ENCODE assay signal across 8 cellular contexts in genomic region chr1:155136728-155137127, GRCh38. TPM values are rescaled to one million over a fixed set of nuclear protein-coding genes. Genes with fewer than 3 reads are reported as not detected.
DNase-seq lines count a peak whose midpoint lies in the region; ATAC-seq and TF ChIP-seq lines count a peak whose summit lies in the region.

No MANE protein-coding gene starts in this region.

- TF ChIP-seq CTCF in AG04449 (IDR thresholded peaks at IDR 0.05; ENCODE audit: insufficient read depth, low read length, missing control alignments) (no peak), ascending aorta (IDR thresholded peaks at IDR 0.05) (no peak), lower leg skin (IDR thresholded peaks at IDR 0.05) (no peak), upper lobe of left lung (IDR thresholded peaks at IDR 0.05) (no peak)

- peaks cover 11% of the 10 kb centered on the region; the same call in 1 of the 2 replicates for H3K4me1 ChIP-seq in HUES6 (ENCODE audit: control insufficient read depth, insufficient read depth, low read length)
- H3K4me1 ChIP-seq in ascending aorta: peaks cover 9 to 25% of the 10 kb centered on the region in 2 donors
- peaks cover 55 to 70% (median 57%) of the 10 kb centered on the region in 4 donors for H3K4me1 ChIP-seq in upper lobe of left lung

- H3K27me3 ChIP-seq in HUES6 (ENCODE audit: control insufficient read depth, insufficient read depth, low read length): no peaks in the 10 kb centered on the region
- no peaks in the 10 kb centered on the region for H3K27me3 ChIP-seq in ascending aorta
- H3K27me3 ChIP-seq in upper lobe of left lung: no peaks in the 10 kb centered on the region

- CTCF ChIA-PET in AG04449 (lab: Yijun Ruan, JAX): interaction anchor here (2.2 to 4.9 kb wide), 4 partner anchors 30 to 51 kb away, joined by 12 to 26 read pairs (median 15); partner anchors contain the start of gene KRTCAP2

- H3K9me3 ChIP-seq in HUES6 (ENCODE audit: control insufficient read depth, insufficient read depth, low read depth, low read length): no peaks in the 10 kb centered on the region
- H3K9me3 ChIP-seq in ascending aorta: no peaks in the 10 kb centered on the region
- H3K9me3 ChIP-seq in upper lobe of left lung: no peaks in the 10 kb centered on the region

- TF ChIP-seq POLR2A in lower leg skin (IDR thresholded peaks at IDR 0.05) (no peak), upper lobe of left lung (IDR thresholded peaks at IDR 0.05) (no peak)

- H3K4me3 ChIP-seq in AG04449 (ENCODE audit: low read depth, low read length): peak overlapping the region; percentile 53
- peak overlapping the region; percentile 89 for H3K4me3 ChIP-seq in HUES6 (ENCODE audit: low read depth, low read length)
- H3K4me3 ChIP-seq in ascending aorta: peak overlapping the region; percentile 76 to 80
- H3K4me3 ChIP-seq in lower leg skin (ENCODE audit: low read depth, poor library complexity, severe bottlenecking): peak overlapping the region; percentile 60
- H3K4me3 ChIP-seq in upper lobe of left lung: peak overlapping the region in 3 of 4 donors; percentile 55 to 67 (median 66)

- POLR2A ChIA-PET in AG04449 (lab: Yijun Ruan, JAX): interaction anchor here (0.9 kb wide), 1 partner anchor 28 kb away, joined by 4 read pairs; no protein-coding TSS in a partner anchor

- DNase-seq in AG04449 (ENCODE audit: low read depth, low spot score): no peak
- DNase-seq in ascending aorta (ENCODE audit: low spot score in 2 of 2): no peak
- no peak for DNase-seq in lower leg skin (ENCODE audit: low spot score in 2 of 2)
- DNase-seq in upper lobe of left lung: peak in 1 of 2 donors; percentile 43

- 12 to 21% methylated on average over 8 of the region's 8 CpGs for WGBS in lower leg skin, 2 donors
- 20 to 22% methylated on average over 2 to 8 of the region's 8 CpGs for WGBS in upper lobe of left lung, 2 donors

- peaks cover 2% of the 10 kb centered on the region; the same call in 1 of the 2 replicates for H3K36me3 ChIP-seq in HUES6 (ENCODE audit: control insufficient read depth, insufficient read depth, low read length)
- H3K36me3 ChIP-seq in ascending aorta: peaks cover 0 to 1% of the 10 kb centered on the region in 2 donors
- H3K36me3 ChIP-seq in upper lobe of left lung: peaks cover 15 to 36% (median 25%) of the 10 kb centered on the region in 4 donors

- H3K9ac ChIP-seq in HUES6 (ENCODE audit: low read length): peak overlapping the region; percentile 23

- intact Hi-C loops in ascending aorta (cut with DNase I) (loop anchor here (5.0 kb wide), 3 partner anchors 134 to 1149 kb away; partner anchors contain the start of genes PMVK, RAB13 and ZBTB7B), lower leg skin (cut with DNase I; ENCODE audit: low total_unique reads) (no loop called here)

- H3K27ac ChIP-seq in HUES6 (ENCODE audit: low read depth, low read length) (no peak overlapping the region), ascending aorta (peak overlapping the region; percentile 97 to 100), upper lobe of left lung (peak overlapping the region; percentile 96 to 98 (median 98))

- no peak for TF ChIP-seq EP300 in upper lobe of left lung (IDR thresholded peaks at IDR 0.05)

- ATAC-seq in upper lobe of left lung (ENCODE audit: low FRiP score in 2 of 2): no peak
- ATAC-seq in GM21367 (IDR thresholded peaks at IDR 0.05; ENCODE audit: unreplicated experiment): no peak
- no peak for ATAC-seq in GM18858 (IDR thresholded peaks at IDR 0.05; ENCODE audit: unreplicated experiment)
- no peak for ATAC-seq in GM18909 (IDR thresholded peaks at IDR 0.05; ENCODE audit: poor library complexity, unreplicated experiment)

RNA-seq across cellular contexts. Expression of gene SLC50A1, which starts 1.1 kb away (rescaled TPM):
- 9.4 TPM for total RNA-seq in ascending aorta
- total RNA-seq in lower leg skin: 10 to 100 TPM; 33.3 to 59.4 (median 43.7) TPM
- 10 to 100 TPM; 19.9 to 49.9 (median 42.7) TPM for total RNA-seq in upper lobe of left lung

RNA-seq across cellular contexts. Expression of gene DPM3, which starts 3.6 kb away (rescaled TPM):
- total RNA-seq in ascending aorta: 78.2 TPM
- total RNA-seq in lower leg skin: 10 to 100 TPM; 19.2 to 74.7 (median 36.9) TPM
- 100 to 1,000 TPM in 2 of 6 donors, 10 to 100 TPM in 3, not detected in 1; 25.1 to 112 (median 67.5) TPM for total RNA-seq in upper lobe of left lung

RNA-seq across cellular contexts. Expression of gene EFNA1, which starts 9.1 kb away (rescaled TPM):
- 66.7 TPM for total RNA-seq in ascending aorta
- 100 to 1,000 TPM; 125 to 235 (median 185) TPM for total RNA-seq in lower leg skin
- 100 to 1,000 TPM; 131 to 226 (median 164) TPM for total RNA-seq in upper lobe of left lung

RNA-seq across cellular contexts. Expression of gene KRTCAP2, which starts 36.4 kb away (rescaled TPM):
- total RNA-seq in ascending aorta (146 TPM), lower leg skin (100 to 1,000 TPM in 2 of 4 donors, 10 to 100 TPM in 2; 48.6 to 109 (median 97.6) TPM), upper lobe of left lung (100 to 1,000 TPM in 4 of 6 donors, 10 to 100 TPM in 2; 47.1 to 166 (median 131) TPM)

RNA-seq across cellular contexts. Expression of gene TRIM46, which starts 36.9 kb away (rescaled TPM):
- total RNA-seq in ascending aorta (not detected), lower leg skin (1 to 10 TPM in 1 of 4 donors, under 1 TPM in 2, not detected in 1; 0.17 to 1.2 (median 0.62) TPM), upper lobe of left lung (under 1 TPM in 3 of 6 donors, not detected in 3; 0.30 to 0.64 (median 0.57) TPM)
